ENCODE assay signal across 17 cellular contexts in genomic region chr18:67154979-67155378, GRCh38.
DNase-seq lines count a peak whose midpoint lies in the region; ATAC-seq and TF ChIP-seq lines count a peak whose summit lies in the region.
"Had no signal": no experiment of that assay in that cellular context is flagged by ENCODE, and none has a peak within 500 bp of the region (broad histone marks: within the 10 kb centered on the region; RNA-seq: fewer than 3 reads in every experiment).

No MANE protein-coding gene starts in this region.

- in situ Hi-C loops in HAP-1 (cut with MboI; ENCODE audit: low sequenced_read_pairs): no loop called here

- no peaks in the 10 kb centered on the region for H3K36me3 ChIP-seq in HAP-1 (replicated peaks)
- no peaks in the 10 kb centered on the region for H3K36me3 ChIP-seq in endodermal cell (ENCODE audit: control insufficient read depth, insufficient read depth, low read length)
- no peaks in the 10 kb centered on the region for H3K36me3 ChIP-seq in mucosa of descending colon (ENCODE audit: low read depth)

- WGBS in endodermal cell (ENCODE audit: insufficient coverage in 1 of 2, insufficient read length in 1 of 2), 2 experiments: 80 to 100% methylated on average over 1 to 2 of the region's 3 CpGs

- peaks cover 11% of the 10 kb centered on the region for H3K4me1 Mint-ChIP-seq in endodermal cell
- H3K4me1 Mint-ChIP-seq in activated naive CD8-positive, alpha-beta T cell treated with anti-CD3 and anti-CD28 coated beads for 36 hours: no peaks in the 10 kb centered on the region
- H3K4me1 Mint-ChIP-seq: IgD-negative memory B cell had no signal

- peak; percentile 10 to 17 for DNase-seq in HAP-1 (ENCODE audit: low spot score in 2 of 2)
- DNase-seq in endodermal cell: peak; percentile 67
- peak; percentile 29 for DNase-seq in kidney tubule cell (ENCODE audit: low spot score)
- no peak for DNase-seq in activated naive CD8-positive, alpha-beta T cell treated with anti-CD3 and anti-CD28 coated beads for 36 hours
- no peak for DNase-seq in mucosa of descending colon
- no peak for DNase-seq in AG08395 (ENCODE audit: low spot score)
- no peak for DNase-seq in Right ventricle myocardium superior
- DNase-seq: ACHN; AML-193; CD4-positive, alpha-beta T cell; DMS153; DMS79; KBM-7 had no signal

- TF ChIP-seq CTCF in endodermal cell (conservative IDR thresholded peaks at IDR 0.05): no peak
- TF ChIP-seq CTCF in mucosa of descending colon (IDR thresholded peaks at IDR 0.05): no peak

- no peak overlapping the region for H3K9ac ChIP-seq in endodermal cell (ENCODE audit: extremely low read depth, low read length, poor library complexity, severe bottlenecking)

- H3K4me3 ChIP-seq in HAP-1 (no peak overlapping the region), endodermal cell (ENCODE audit: low read length) (no peak overlapping the region), mucosa of descending colon (no peak overlapping the region)
- H3K4me3 ChIP-seq: GM12878 had no signal

- intact Hi-C loops in mucosa of descending colon (cut with DNase I, micrococcal nuclease) (no loop called here), Right ventricle myocardium superior (cut with DNase I) (no loop called here)

- H3K27me3 Mint-ChIP-seq in endodermal cell (ENCODE audit: insufficient read depth): no peaks in the 10 kb centered on the region
- no peaks in the 10 kb centered on the region for H3K27me3 Mint-ChIP-seq in activated naive CD8-positive, alpha-beta T cell treated with anti-CD3 and anti-CD28 coated beads for 36 hours
- H3K27me3 Mint-ChIP-seq: CD4-positive, alpha-beta T cell; IgD-negative memory B cell had no signal

- no peak for ATAC-seq in mucosa of descending colon
- no peak for ATAC-seq in Right ventricle myocardium superior (ENCODE audit: poor library complexity)
- ATAC-seq: GM12878, HepG2 had no signal

- no peak overlapping the region for H3K4me3 Mint-ChIP-seq in endodermal cell
- no peak overlapping the region for H3K4me3 Mint-ChIP-seq in activated naive CD8-positive, alpha-beta T cell treated with anti-CD3 and anti-CD28 coated beads for 36 hours
- H3K4me3 Mint-ChIP-seq: CD4-positive, alpha-beta T cell; IgD-negative memory B cell had no signal

- no peaks in the 10 kb centered on the region for H3K9me3 ChIP-seq in HAP-1
- H3K9me3 ChIP-seq in endodermal cell (ENCODE audit: control insufficient read depth, low read length): no peaks in the 10 kb centered on the region
- no peaks in the 10 kb centered on the region for H3K9me3 ChIP-seq in mucosa of descending colon

- H3K27ac ChIP-seq in endodermal cell (ENCODE audit: low read depth, low read length): no peak overlapping the region
- H3K27ac ChIP-seq: C4-2B had no signal

- H3K27ac Mint-ChIP-seq in endodermal cell: no peak overlapping the region
- H3K27ac Mint-ChIP-seq in activated naive CD8-positive, alpha-beta T cell treated with anti-CD3 and anti-CD28 coated beads for 36 hours: no peak overlapping the region
- H3K27ac Mint-ChIP-seq: CD4-positive, alpha-beta T cell; IgD-negative memory B cell had no signal

- H3K9me3 Mint-ChIP-seq in endodermal cell: no peaks in the 10 kb centered on the region
- no peaks in the 10 kb centered on the region for H3K9me3 Mint-ChIP-seq in activated naive CD8-positive, alpha-beta T cell treated with anti-CD3 and anti-CD28 coated beads for 36 hours
- H3K9me3 Mint-ChIP-seq: CD4-positive, alpha-beta T cell; IgD-negative memory B cell had no signal

- H3K27me3 ChIP-seq in HAP-1 (ENCODE audit: low read depth): no peaks in the 10 kb centered on the region
- H3K27me3 ChIP-seq in endodermal cell (ENCODE audit: control insufficient read depth, insufficient read depth, low read length, poor library complexity, severe bottlenecking): no peaks in the 10 kb centered on the region

- no peaks in the 10 kb centered on the region for H3K36me3 Mint-ChIP-seq in endodermal cell (ENCODE audit: low read depth)
- H3K36me3 Mint-ChIP-seq in activated naive CD8-positive, alpha-beta T cell treated with anti-CD3 and anti-CD28 coated beads for 36 hours: no peaks in the 10 kb centered on the region
- H3K36me3 Mint-ChIP-seq: IgD-negative memory B cell had no signal

- H3K4me1 ChIP-seq in HAP-1: peaks cover 24% of the 10 kb centered on the region
- no peaks in the 10 kb centered on the region for H3K4me1 ChIP-seq in endodermal cell (ENCODE audit: control insufficient read depth, insufficient read depth, low read length)
- H3K4me1 ChIP-seq in mucosa of descending colon (ENCODE audit: low read depth): no peaks in the 10 kb centered on the region

Comparison
In these comparisons a context has a peak if more than half of its experiments do, and no peak if none do; other contexts are left out.
1. DNase-seq: peak in HAP-1 (2 of 2), endodermal cell (single experiment) and kidney tubule cell (single experiment); none in activated naive CD8-positive, alpha-beta T cell treated with anti-CD3 and anti-CD28 coated beads for 36 hours (single experiment), mucosa of descending colon (0 of 3), AG08395 (single experiment) and Right ventricle myocardium superior (single experiment).